In the genomic region with DNA sequence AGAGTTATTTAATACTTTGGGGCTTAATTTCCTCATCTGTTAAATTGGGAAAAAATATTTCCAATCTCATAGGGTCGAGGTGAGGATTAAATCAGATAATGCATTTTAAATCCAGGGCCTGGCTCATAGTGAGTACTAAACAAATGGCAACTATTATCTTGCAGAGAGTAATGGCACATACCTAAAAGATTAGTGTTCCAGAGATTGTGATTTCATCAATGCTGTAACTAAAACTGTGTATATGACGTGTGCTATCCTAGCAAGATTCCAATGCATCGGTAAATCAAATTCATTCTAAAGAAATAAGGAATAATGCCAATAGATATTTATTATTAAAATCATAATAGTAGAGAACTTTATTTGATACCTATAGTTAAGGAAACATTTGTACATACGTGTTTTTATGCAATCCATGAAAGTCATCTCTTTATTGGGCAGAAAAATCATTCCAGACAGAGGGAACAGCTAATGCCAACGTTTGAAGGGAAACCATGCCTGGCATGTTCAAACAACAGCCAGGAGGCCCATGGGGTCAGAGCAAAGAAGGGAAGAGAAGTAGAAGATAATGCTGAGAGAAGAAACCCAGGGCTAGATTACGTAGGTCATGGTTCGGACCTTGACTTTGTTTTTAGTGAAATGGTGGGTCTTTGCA, we compare ENCODE assay signal across 20 cellular contexts.
A peak's percentile ranks its signal among the peaks of the same experiment; 100 is the strongest.
DNase-seq lines count a peak whose midpoint lies in the region; ATAC-seq and TF ChIP-seq lines count a peak whose summit lies in the region.
"Had no signal": no experiment of that assay in that cellular context is flagged by ENCODE, and none has a peak within 500 bp of the region (broad histone marks: within the 10 kb centered on the region; RNA-seq: fewer than 3 reads in every experiment).

No MANE protein-coding gene starts in this region.

- no peaks in the 10 kb centered on the region for H3K27me3 Mint-ChIP-seq in activated T-cell treated with anti-CD3 and anti-CD28 coated beads, Interleukin-2, amount 50 U/mL, for 72 hours (ENCODE audit: low read depth)

- no peak overlapping the region for H3K27ac Mint-ChIP-seq in activated T-cell treated with anti-CD3 and anti-CD28 coated beads, Interleukin-2, amount 50 U/mL, for 72 hours
- H3K27ac Mint-ChIP-seq: activated naive CD4-positive, alpha-beta T cell treated with anti-CD3 and anti-CD28 coated beads, Interleukin-2, amount 50 U/mL, for 72 hours; activated T-helper 1 cell treated with anti-CD3 and anti-CD28 coated beads, Interleukin-12 subunit alpha, Interleukin-12 subunit beta, Interleukin-2, Interleukin-4 antibody, amounts not matched to agents 30 ng/mL and 10 ng/mL and 1 ng/mL, durations not matched to agents 14 hours and 24 hours and 36 hours; brain had no signal

- peaks cover 28% of the 10 kb centered on the region for H3K4me1 ChIP-seq in ACC112 (ENCODE audit: control insufficient read depth, insufficient read depth, low read length, unreplicated experiment)
- H3K4me1 ChIP-seq: upper lobe of right lung had no signal

- H3K27ac ChIP-seq in ACC112 (ENCODE audit: low read depth, low read length), result peak overlapping the region; percentile 46
- H3K27ac ChIP-seq: upper lobe of right lung had no signal

- no peaks in the 10 kb centered on the region for H3K79me2 ChIP-seq in ACC112 (ENCODE audit: control insufficient read depth, insufficient read depth, low read length, unreplicated experiment)

- ATAC-seq in GM21786 (IDR thresholded peaks at IDR 0.05; ENCODE audit: unreplicated experiment) (no peak), GM18870 (IDR thresholded peaks at IDR 0.05; ENCODE audit: unreplicated experiment) (no peak)
- ATAC-seq in activated T-cell treated with anti-CD3 and anti-CD28 coated beads, Interleukin-2, amount 50 U/mL, for 72 hours (replicated peaks in 1 of 2), result no peak
- ATAC-seq: activated naive CD4-positive, alpha-beta T cell treated with anti-CD3 and anti-CD28 coated beads, Interleukin-2, amount 50 U/mL, for 72 hours; upper lobe of right lung had no signal

- H3K36me3 ChIP-seq in ACC112 (ENCODE audit: insufficient read depth, low read length), result no peaks in the 10 kb centered on the region
- H3K36me3 ChIP-seq: upper lobe of right lung had no signal

- H3K4me1 Mint-ChIP-seq in activated T-cell treated with anti-CD3 and anti-CD28 coated beads, Interleukin-2, amount 50 U/mL, for 72 hours (ENCODE audit: low read depth), result peaks cover 16% of the 10 kb centered on the region
- H3K4me1 Mint-ChIP-seq: brain had no signal

- H3K4me3 Mint-ChIP-seq in activated T-cell treated with anti-CD3 and anti-CD28 coated beads, Interleukin-2, amount 50 U/mL, for 72 hours, result no peak overlapping the region
- H3K4me3 Mint-ChIP-seq: activated T-helper 1 cell treated with anti-CD3 and anti-CD28 coated beads, Interleukin-12 subunit alpha, Interleukin-12 subunit beta, Interleukin-2, Interleukin-4 antibody, amounts not matched to agents 30 ng/mL and 10 ng/mL and 1 ng/mL, durations not matched to agents 14 hours and 24 hours and 36 hours; brain; CD14-positive monocyte had no signal

- H3K4me3 ChIP-seq in ACC112 (ENCODE audit: low read depth, low read length) (no peak overlapping the region), fibroblast of villous mesenchyme (ENCODE audit: low read depth, low read length) (no peak overlapping the region)
- H3K4me3 ChIP-seq: lung, upper lobe of right lung had no signal

- H3K9me3 Mint-ChIP-seq in activated T-cell treated with anti-CD3 and anti-CD28 coated beads, Interleukin-2, amount 50 U/mL, for 72 hours, result peaks cover 2 to 6% of the 10 kb centered on the region in 2 donors

- H3K36me3 Mint-ChIP-seq in activated T-cell treated with anti-CD3 and anti-CD28 coated beads, Interleukin-2, amount 50 U/mL, for 72 hours (ENCODE audit: insufficient read depth in 2 of 2), result peaks cover 0 to 3% of the 10 kb centered on the region in 2 donors
- H3K36me3 Mint-ChIP-seq: brain had no signal

- DNase-seq in GM03348 (ENCODE audit: low spot score) (peak; percentile 19), amniotic epithelial cell (ENCODE audit: low read depth) (peak; percentile 66), fibroblast of villous mesenchyme (ENCODE audit: low read depth) (peak; percentile 31), HUDEP-2 (lab: John Stamatoyannopoulos, UW; ENCODE audit: unreplicated experiment in 76 of 76) (no peak)
- DNase-seq in activated T-cell treated with anti-CD3 and anti-CD28 coated beads, Interleukin-2, amount 50 U/mL, for 72 hours, result no peak
- DNase-seq: GDM1; GOT3; KG1; NCI-H1048; NCI-H2029 treated with DMSO at 0.1 percent for 48 hours; NK-92 treated with Interleukin-12 subunit alpha and Interleukin-12 subunit beta, amount 100 ng/mL, for 24 hours; upper lobe of right lung had no signal

- H2AFZ ChIP-seq in ACC112 (ENCODE audit: low read length, unreplicated experiment), result no peak overlapping the region

- H3K27me3 ChIP-seq in ACC112 (ENCODE audit: insufficient read depth, low read length), result no peaks in the 10 kb centered on the region
- H3K27me3 ChIP-seq: upper lobe of right lung had no signal

- TF ChIP-seq CTCF in fibroblast of villous mesenchyme (IDR thresholded peaks at IDR 0.05; ENCODE audit: insufficient read depth, low read depth, low read length), result no peak

Comparison
In these comparisons a context has a peak if more than half of its experiments do, and no peak if none do; other contexts are left out.
1. DNase-seq: peak in GM03348 (single experiment), amniotic epithelial cell (single experiment) and fibroblast of villous mesenchyme (single experiment); none in HUDEP-2 (0 of 76) and activated T-cell treated with anti-CD3 and anti-CD28 coated beads, Interleukin-2, amount 50 U/mL, for 72 hours (0 of 2).